In the genomic region with DNA sequence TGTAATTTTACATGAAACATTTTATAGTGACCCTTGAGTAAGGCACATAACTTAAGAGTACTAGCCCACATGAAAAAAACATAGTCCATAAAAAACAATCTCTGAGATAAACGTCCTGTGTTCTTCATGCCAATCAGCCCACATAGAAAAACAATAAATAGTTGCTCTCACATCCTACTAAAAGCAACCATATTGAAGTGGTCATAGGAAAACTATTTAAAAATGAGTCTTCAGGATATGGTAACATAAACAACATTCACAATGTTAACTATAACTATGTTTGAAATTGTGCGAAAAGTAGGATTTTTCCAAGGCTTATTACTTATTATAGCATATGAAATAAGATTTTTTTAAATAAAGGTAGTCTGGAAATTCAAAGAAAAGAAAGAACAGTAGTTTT, we compare ENCODE assay signal across 18 cellular contexts.
A peak's percentile ranks its signal among the peaks of the same experiment; 100 is the strongest.
DNase-seq lines count a peak whose midpoint lies in the region; ATAC-seq and TF ChIP-seq lines count a peak whose summit lies in the region.
"Had no signal": no experiment of that assay in that cellular context is flagged by ENCODE, and none has a peak within 500 bp of the region (broad histone marks: within the 10 kb centered on the region; RNA-seq: fewer than 3 reads in every experiment).

No MANE protein-coding gene starts in this region.

- no peaks in the 10 kb centered on the region for H3K27me3 ChIP-seq in uterus
- H3K27me3 ChIP-seq: BE2C had no signal

- no peak for ATAC-seq in HG02759 (IDR thresholded peaks at IDR 0.05; ENCODE audit: unreplicated experiment)
- ATAC-seq in GM18517 (IDR thresholded peaks at IDR 0.05; ENCODE audit: unreplicated experiment): no peak
- ATAC-seq: GM12878, Panc1 had no signal

- TF ChIP-seq POLR2A in uterus (IDR thresholded peaks at IDR 0.05): no peak

- no peak overlapping the region for H3K4me3 ChIP-seq in choroid plexus epithelial cell (ENCODE audit: low read depth, low read length)
- no peak overlapping the region for H3K4me3 ChIP-seq in uterus
- H3K4me3 ChIP-seq: GM12878 had no signal

- intact Hi-C loops in uterus (cut with DNase I; ENCODE audit: low total_unique reads): no loop called here

- H3K4me1 ChIP-seq in uterus: no peaks in the 10 kb centered on the region
- H3K4me1 ChIP-seq: BE2C had no signal

- no peak overlapping the region for H3K27ac ChIP-seq in uterus
- H3K27ac ChIP-seq in substantia nigra (ENCODE audit: low read depth, low read length, poor library complexity, severe bottlenecking): no peak overlapping the region
- H3K27ac ChIP-seq: KMS-11 had no signal

- no peaks in the 10 kb centered on the region for H3K36me3 ChIP-seq in uterus
- H3K36me3 ChIP-seq: BE2C had no signal

- DNase-seq in LHCN-M2 (ENCODE audit: low read depth) (peak; percentile 4), choroid plexus epithelial cell (ENCODE audit: low read depth) (peak; percentile 1), iris pigment epithelial cell (ENCODE audit: low read depth) (peak; percentile 72), uterus (no peak), substantia nigra (lab: John Stamatoyannopoulos, UW) (no peak)
- DNase-seq: BE2C, NCI-H1436, NCI-H187 treated with DMSO at 0.1 percent for 48 hours, NCI-H2107, NCI-H510A, NCI-H748 treated with DMSO at 0.1 percent for 48 hours, SIG-M5, SK-N-SH had no signal

- no peaks in the 10 kb centered on the region for H3K9me3 ChIP-seq in uterus
- H3K9me3 ChIP-seq: BE2C, SK-N-SH had no signal

- TF ChIP-seq CTCF in choroid plexus epithelial cell (conservative IDR thresholded peaks at IDR 0.05; ENCODE audit: low read depth, low read length): no peak
- TF ChIP-seq CTCF in uterus (IDR thresholded peaks at IDR 0.05): no peak

Comparison
In these comparisons a context has a peak if more than half of its experiments do, and no peak if none do; other contexts are left out.
1. DNase-seq: peak in LHCN-M2 (single experiment), choroid plexus epithelial cell (single experiment) and iris pigment epithelial cell (single experiment); none in uterus (0 of 2) and substantia nigra (0 of 49).